ENCODE assay signal across 22 cellular contexts in genomic region chr3:173796865-173797264, GRCh38.
"Had no signal": no experiment of that assay in that cellular context is flagged by ENCODE, and none has a peak within 500 bp of the region (broad histone marks: within the 10 kb centered on the region; RNA-seq: fewer than 3 reads in every experiment).

No MANE protein-coding gene starts in this region.

- H3K9me3 ChIP-seq: colonic mucosa, left ventricle myocardium inferior, pancreas, psoas muscle, sigmoid colon, transverse colon had no signal

- H3K4me3 ChIP-seq: cardiac muscle cell, colonic mucosa, left ventricle myocardium inferior, lung, pancreas, psoas muscle, sigmoid colon, transverse colon had no signal

- H3K36me3 ChIP-seq: cardiac muscle cell, colonic mucosa, left ventricle myocardium inferior, pancreas, sigmoid colon, transverse colon had no signal

- FAIRE-seq: islet of Langerhans, pancreas, small intestine had no signal

- H3K27ac ChIP-seq: cardiac muscle cell, colonic mucosa, left ventricle myocardium inferior, pancreas, psoas muscle, sigmoid colon, transverse colon had no signal

- H3K4me1 ChIP-seq: colonic mucosa, left ventricle myocardium inferior, pancreas, psoas muscle, sigmoid colon, transverse colon had no signal

- DNase-seq: activated CD4-positive, alpha-beta T cell treated with anti-CD3 and anti-CD28 coated beads for 4 hours; activated CD4-positive, alpha-beta T cell treated with anti-CD3 and anti-CD28 coated beads, Interleukin-2, amount 50 U/mL, for 4 hours; activated naive CD4-positive, alpha-beta T cell treated with Interleukin-2 at 50 U/mL for 16 hours; activated T-cell treated with anti-CD3 and anti-CD28 coated beads for 4 hours; activated T-cell treated with anti-CD3 and anti-CD28 coated beads, Interleukin-2, amount 50 U/mL, for 72 hours; anterior cingulate cortex; cerebellar nuclear complex; colonic mucosa; effector CD8-positive, alpha-beta T cell; erythroblast; foreskin fibroblast; left ventricle myocardium inferior; pancreas; psoas muscle; sigmoid colon; small intestine; stimulated activated CD4-positive, alpha-beta T cell treated with anti-CD3 and anti-CD28 coated beads, Interleukin-1b, Interleukin-23, amount 100 ng/mL, for 48 hours; stimulated activated naive CD4-positive, alpha-beta T cell treated with Interleukin-2 at 50 U/mL for 16 hours; transverse colon had no signal

- H3K27me3 ChIP-seq: cardiac muscle cell, colonic mucosa, pancreas, sigmoid colon, transverse colon had no signal
